ENCODE assay signal across 8 cellular contexts in genomic region chr9:83708515-83709158, GRCh38. TPM values are rescaled to one million over a fixed set of nuclear protein-coding genes. Genes with fewer than 3 reads are reported as not detected.
DNase-seq lines count a peak whose midpoint lies in the region; ATAC-seq and TF ChIP-seq lines count a peak whose summit lies in the region.

No MANE protein-coding gene starts in this region.

- peaks cover 43% of the 10 kb centered on the region for H3K4me1 Mint-ChIP-seq in activated naive CD4-positive, alpha-beta T cell treated with anti-CD3 and anti-CD28 coated beads, Interleukin-2, amount 50 U/mL, for 24 hours

- H3K27ac ChIP-seq in cardiac muscle cell (peak overlapping the region; percentile 99), parathyroid adenoma (peak overlapping the region; percentile 99), upper lobe of right lung (peak overlapping the region; percentile 99)

- H3K4me1 ChIP-seq in cardiac muscle cell (ENCODE audit: low read depth) (no peaks in the 10 kb centered on the region), parathyroid adenoma (no peaks in the 10 kb centered on the region), upper lobe of right lung (peaks cover 9% of the 10 kb centered on the region)

- H3K27me3 ChIP-seq in cardiac muscle cell (no peaks in the 10 kb centered on the region), parathyroid adenoma (ENCODE audit: control insufficient read depth, insufficient read depth, low read length) (no peaks in the 10 kb centered on the region), upper lobe of right lung (no peaks in the 10 kb centered on the region)

- peak overlapping the region; percentile 87 for H2AFZ ChIP-seq in parathyroid adenoma

- H3K4me3 ChIP-seq in cardiac muscle cell, result peak overlapping the region; percentile 92
- H3K4me3 ChIP-seq in parathyroid adenoma (ENCODE audit: low read depth, low read length), result peak overlapping the region; percentile 81
- peak overlapping the region; percentile 74 for H3K4me3 ChIP-seq in upper lobe of right lung

- peak overlapping the region; percentile 99 for H3K27ac Mint-ChIP-seq in activated naive CD4-positive, alpha-beta T cell treated with anti-CD3 and anti-CD28 coated beads, Interleukin-2, amount 50 U/mL, for 24 hours

- H3K9me3 ChIP-seq in cardiac muscle cell (ENCODE audit: low read depth) (no peaks in the 10 kb centered on the region), parathyroid adenoma (ENCODE audit: control insufficient read depth, low read length) (no peaks in the 10 kb centered on the region), upper lobe of right lung (no peaks in the 10 kb centered on the region)

- peaks cover 11% of the 10 kb centered on the region for H3K36me3 Mint-ChIP-seq in activated naive CD4-positive, alpha-beta T cell treated with anti-CD3 and anti-CD28 coated beads, Interleukin-2, amount 50 U/mL, for 24 hours

- TF ChIP-seq CTCF in cardiac muscle cell (IDR thresholded peaks at IDR 0.05; ENCODE audit: low read depth, low read length), result no peak
- no peak for TF ChIP-seq CTCF in parathyroid adenoma (IDR thresholded peaks at IDR 0.05)
- peak; percentile 27 for TF ChIP-seq CTCF in upper lobe of right lung (IDR thresholded peaks at IDR 0.05)

- ATAC-seq in HG03378 (IDR thresholded peaks at IDR 0.05; ENCODE audit: unreplicated experiment) (peak; percentile 65), upper lobe of right lung (peak; percentile 75)

- H3K79me2 ChIP-seq in parathyroid adenoma, result peaks cover 23% of the 10 kb centered on the region

- DNase-seq in C1 segment of cervical spinal cord (lab: John Stamatoyannopoulos, UW) (peak in 12 of 14 donors; percentile 33 to 86 (median 78)), GM19238 (ENCODE audit: insufficient read length, low spot score) (peak; percentile 44), RPMI8226 (peak; percentile 63), cardiac muscle cell (ENCODE audit: low read depth in 1 of 2, low spot score in 1 of 2) (peak; percentile 50 to 65), upper lobe of right lung (peak; percentile 92)

- H3K36me3 ChIP-seq in cardiac muscle cell (no peaks in the 10 kb centered on the region), parathyroid adenoma (ENCODE audit: control insufficient read depth, insufficient read depth, low read length) (no peaks in the 10 kb centered on the region), upper lobe of right lung (no peaks in the 10 kb centered on the region)

- intact Hi-C loops in upper lobe of right lung (cut with DNase I), result no loop called here

- H3K4me3 Mint-ChIP-seq in activated naive CD4-positive, alpha-beta T cell treated with anti-CD3 and anti-CD28 coated beads, Interleukin-2, amount 50 U/mL, for 24 hours, result peak overlapping the region; percentile 89

- no peaks in the 10 kb centered on the region for H3K27me3 Mint-ChIP-seq in activated naive CD4-positive, alpha-beta T cell treated with anti-CD3 and anti-CD28 coated beads, Interleukin-2, amount 50 U/mL, for 24 hours

- H3K9me3 Mint-ChIP-seq in activated naive CD4-positive, alpha-beta T cell treated with anti-CD3 and anti-CD28 coated beads, Interleukin-2, amount 50 U/mL, for 24 hours, result no peaks in the 10 kb centered on the region

- peak overlapping the region; percentile 73 for H3K4me2 ChIP-seq in parathyroid adenoma (ENCODE audit: low read length)

- no peak overlapping the region for H3K9ac ChIP-seq in parathyroid adenoma

RNA-seq across cellular contexts. Expression of gene UBQLN1, which starts 0.9 kb away (rescaled TPM):
- total RNA-seq in cardiac muscle cell (90.0 and 102 TPM in 2 replicates), upper lobe of right lung (93.7 TPM)
- polyA plus RNA-seq in cardiac muscle cell, result 38.0 and 50.9 TPM in 2 replicates

Comparison
In these comparisons a context has a peak if more than half of its experiments do, and no peak if none do; other contexts are left out.
1. Peak in every context shown above with its lines: DNase-seq, ATAC-seq, H3K4me3 ChIP-seq and H3K27ac ChIP-seq.